ENCODE assay signal across 13 cellular contexts in genomic region chr19:43781630-43782310, GRCh38. TPM values are rescaled to one million over a fixed set of nuclear protein-coding genes. Genes with fewer than 3 reads are reported as not detected.
DNase-seq lines count a peak whose midpoint lies in the region; TF ChIP-seq lines count a peak whose summit lies in the region.
"Had no signal": no experiment of that assay in that cellular context is flagged by ENCODE, and none has a peak within 500 bp of the region (broad histone marks: within the 10 kb centered on the region; RNA-seq: fewer than 3 reads in every experiment).

No MANE protein-coding gene starts in this region.

- H3K36me3 Mint-ChIP-seq in brain = no peaks in the 10 kb centered on the region
- H3K36me3 Mint-ChIP-seq in stimulated activated naive CD8-positive, alpha-beta T cell treated with anti-CD3 and anti-CD28 coated beads, Interleukin-15, Interleukin-2, amounts not matched to agents 100 ng/mL and 50 ng/mL, for 24 hours (ENCODE audit: low read depth) = peaks cover 21% of the 10 kb centered on the region

- no peak for TF ChIP-seq CTCF in brain (conservative IDR thresholded peaks at IDR 0.05)
- TF ChIP-seq CTCF in hepatocyte (IDR thresholded peaks at IDR 0.05; ENCODE audit: poor library complexity) = no peak
- no peak for TF ChIP-seq CTCF in tibial artery (IDR thresholded peaks at IDR 0.05)

- peaks cover 0 to 7% (median 0%) of the 10 kb centered on the region in 5 experiments for H3K9me3 Mint-ChIP-seq in brain
- no peaks in the 10 kb centered on the region for H3K9me3 Mint-ChIP-seq in stimulated activated naive CD8-positive, alpha-beta T cell treated with anti-CD3 and anti-CD28 coated beads, Interleukin-15, Interleukin-2, amounts not matched to agents 100 ng/mL and 50 ng/mL, for 24 hours

- peak; percentile 40 for DNase-seq in activated naive CD4-positive, alpha-beta T cell treated with Interleukin-2 at 50 U/mL for 16 hours
- DNase-seq in activated naive CD4-positive, alpha-beta T cell (lab: John Stamatoyannopoulos, UW) = no peak
- DNase-seq in SJSA1 (ENCODE audit: low read depth in 1 of 2, low spot score in 2 of 2) (no peak), hepatocyte (ENCODE audit: low spot score) (no peak), foreskin melanocyte (no peak), tibial artery (no peak)
- DNase-seq: left ventricle myocardium inferior, NCI-H187, T-helper 9 cell, testis had no signal

- no peaks in the 10 kb centered on the region; the same call in 1 of the 2 replicates for H3K9me3 ChIP-seq in SJSA1 (replicated peaks)
- no peaks in the 10 kb centered on the region for H3K9me3 ChIP-seq in hepatocyte (ENCODE audit: low read depth)
- H3K9me3 ChIP-seq in tibial artery = no peaks in the 10 kb centered on the region
- H3K9me3 ChIP-seq: left ventricle myocardium inferior, testis had no signal

- peak overlapping the region in 3 of 5 experiments; percentile 1 to 56 (median 44) for H3K27ac Mint-ChIP-seq in brain
- peak overlapping the region; percentile 94 for H3K27ac Mint-ChIP-seq in stimulated activated naive CD8-positive, alpha-beta T cell treated with anti-CD3 and anti-CD28 coated beads, Interleukin-15, Interleukin-2, amounts not matched to agents 100 ng/mL and 50 ng/mL, for 24 hours

- H3K27ac ChIP-seq in SJSA1 (0 out of 2 replicates have a peak overlapping the region, but pooled peaks have one; percentile 51), hepatocyte (no peak overlapping the region), tibial artery (no peak overlapping the region)
- H3K27ac ChIP-seq: left ventricle myocardium inferior, testis had no signal

- peaks cover 44% of the 10 kb centered on the region for H3K4me1 Mint-ChIP-seq in brain
- peaks cover 69% of the 10 kb centered on the region for H3K4me1 Mint-ChIP-seq in stimulated activated naive CD8-positive, alpha-beta T cell treated with anti-CD3 and anti-CD28 coated beads, Interleukin-15, Interleukin-2, amounts not matched to agents 100 ng/mL and 50 ng/mL, for 24 hours (ENCODE audit: low read depth)

- H3K79me2 ChIP-seq in hepatocyte = no peaks in the 10 kb centered on the region

- no peaks in the 10 kb centered on the region for H4K20me1 ChIP-seq in hepatocyte (ENCODE audit: insufficient read depth, poor library complexity, severe bottlenecking)

- H3K4me2 ChIP-seq in hepatocyte = no peak overlapping the region

- H3K27me3 ChIP-seq in SJSA1 (replicated peaks) = no peaks in the 10 kb centered on the region
- H3K27me3 ChIP-seq in hepatocyte = no peaks in the 10 kb centered on the region
- H3K27me3 ChIP-seq in tibial artery = peaks cover 0 to 39% of the 10 kb centered on the region in 2 donors
- H3K27me3 ChIP-seq: testis had no signal

- peak overlapping the region in 1 of 5 experiments; percentile 1 for H3K4me3 Mint-ChIP-seq in brain
- H3K4me3 Mint-ChIP-seq in stimulated activated naive CD8-positive, alpha-beta T cell treated with anti-CD3 and anti-CD28 coated beads, Interleukin-15, Interleukin-2, amounts not matched to agents 100 ng/mL and 50 ng/mL, for 24 hours = peak overlapping the region; percentile 86

- no peaks in the 10 kb centered on the region for H3K9me2 ChIP-seq in hepatocyte (replicated peaks; ENCODE audit: insufficient read depth)

- H3K4me3 ChIP-seq in SJSA1 (no peak overlapping the region), hepatocyte (no peak overlapping the region), tibial artery (no peak overlapping the region)
- H3K4me3 ChIP-seq: left ventricle myocardium inferior, testis had no signal

- no peaks in the 10 kb centered on the region for H3K36me3 ChIP-seq in SJSA1
- H3K36me3 ChIP-seq in hepatocyte (replicated peaks; ENCODE audit: insufficient read depth, low read depth) = no peaks in the 10 kb centered on the region
- H3K36me3 ChIP-seq in tibial artery = no peaks in the 10 kb centered on the region
- H3K36me3 ChIP-seq: left ventricle myocardium inferior had no signal

- 94% methylated on average over 14 of the region's 14 CpGs for WGBS in hepatocyte (ENCODE audit: low lambda C conversion rate, missing lambda C conversion rate)

- peaks cover 17% of the 10 kb centered on the region for H3K27me3 Mint-ChIP-seq in brain
- H3K27me3 Mint-ChIP-seq in stimulated activated naive CD8-positive, alpha-beta T cell treated with anti-CD3 and anti-CD28 coated beads, Interleukin-15, Interleukin-2, amounts not matched to agents 100 ng/mL and 50 ng/mL, for 24 hours = no peaks in the 10 kb centered on the region

- intact Hi-C loops in tibial artery (cut with DNase I; ENCODE audit: low total_unique reads) = no loop called here

- H3K4me1 ChIP-seq in SJSA1 (replicated peaks) = peaks cover 62% of the 10 kb centered on the region
- no peaks in the 10 kb centered on the region for H3K4me1 ChIP-seq in hepatocyte (ENCODE audit: insufficient read depth)
- peaks cover 0 to 39% (median 10%) of the 10 kb centered on the region in 4 donors for H3K4me1 ChIP-seq in tibial artery
- H3K4me1 ChIP-seq: testis had no signal

- H2AFZ ChIP-seq in hepatocyte = no peak overlapping the region

RNA-seq across cellular contexts. Expression of gene KCNN4, which starts 1.0 kb away (rescaled TPM):
- 1.6 and 5.1 TPM in 2 replicates for total RNA-seq in SJSA1 (2014; rRNA removed; shearing (Covaris generic))
- polyA plus RNA-seq in brain (ENCODE audit: insufficient read depth, low read depth, low replicate concordance) (5.0 TPM), hepatocyte (5.4 and 8.3 TPM in 2 replicates)
- total RNA-seq in hepatocyte = 2.8 and 3.6 TPM in 2 replicates

RNA-seq across cellular contexts. Expression of gene LYPD5, which starts 20.5 kb away (rescaled TPM):
- 0.24 TPM in 1 of 2 replicates, not detected in the other for total RNA-seq in SJSA1 (2014; rRNA removed; shearing (Covaris generic))
- polyA plus RNA-seq in brain (ENCODE audit: insufficient read depth, low read depth, low replicate concordance) (8.1 TPM), hepatocyte (1.6 and 1.9 TPM in 2 replicates)
- 0.20 and 1.8 TPM in 2 replicates for total RNA-seq in hepatocyte
- total RNA-seq: HepG2 had no signal
- polyA plus RNA-seq: HepG2 had no signal

RNA-seq across cellular contexts. Expression of gene SMG9, which starts 27.0 kb away (rescaled TPM):
- total RNA-seq in SJSA1 (2014; rRNA removed; shearing (Covaris generic)) = 9.4 and 29.9 TPM in 2 replicates
- polyA plus RNA-seq in brain (ENCODE audit: insufficient read depth, low read depth, low replicate concordance) (66.0 TPM), hepatocyte (34.9 and 39.7 TPM in 2 replicates)
- 9.5 and 16.1 TPM in 2 replicates for total RNA-seq in hepatocyte

RNA-seq across cellular contexts. Expression of gene ZNF283, which starts 45.4 kb away (rescaled TPM):
- total RNA-seq in SJSA1 (2014; rRNA removed; shearing (Covaris generic)) = 6.6 and 11.1 TPM in 2 replicates
- polyA plus RNA-seq in brain (ENCODE audit: insufficient read depth, low read depth, low replicate concordance) (0.70 TPM), hepatocyte (1.8 and 2.1 TPM in 2 replicates)
- total RNA-seq in hepatocyte = 7.6 and 10.7 TPM in 2 replicates
